ENCODE assay signal across 1 cellular context in the genomic region with DNA sequence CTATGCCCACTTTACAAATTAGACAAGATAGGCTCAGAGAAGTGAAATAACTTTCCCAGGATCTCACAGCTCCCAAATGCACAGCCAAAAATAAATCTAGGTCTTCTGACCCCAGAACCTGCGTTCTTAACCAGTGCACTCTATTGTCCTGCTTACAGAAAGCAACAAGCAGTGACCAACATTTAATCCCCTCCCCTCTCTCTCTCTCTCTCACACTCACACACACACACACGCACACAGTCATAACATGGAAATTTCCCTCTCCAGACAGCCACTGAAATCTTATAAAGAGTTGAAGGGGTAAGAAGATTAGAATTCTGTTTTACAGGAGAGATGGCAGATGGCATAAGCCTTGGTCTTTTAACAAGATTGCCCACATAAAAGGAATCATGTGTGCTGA.
TF ChIP-seq lines count a peak whose summit lies in the region.

No MANE protein-coding gene starts in this region.

TF ChIP-seq in HepG2, 621 proteins besides CTCF, POLR2A, EP300 and RAD21:
- no peak for TF ChIP-seq RORA (CRISPR knock-in tag; IDR thresholded peaks at IDR 0.05)
- TF ChIP-seq, protein P1, sequence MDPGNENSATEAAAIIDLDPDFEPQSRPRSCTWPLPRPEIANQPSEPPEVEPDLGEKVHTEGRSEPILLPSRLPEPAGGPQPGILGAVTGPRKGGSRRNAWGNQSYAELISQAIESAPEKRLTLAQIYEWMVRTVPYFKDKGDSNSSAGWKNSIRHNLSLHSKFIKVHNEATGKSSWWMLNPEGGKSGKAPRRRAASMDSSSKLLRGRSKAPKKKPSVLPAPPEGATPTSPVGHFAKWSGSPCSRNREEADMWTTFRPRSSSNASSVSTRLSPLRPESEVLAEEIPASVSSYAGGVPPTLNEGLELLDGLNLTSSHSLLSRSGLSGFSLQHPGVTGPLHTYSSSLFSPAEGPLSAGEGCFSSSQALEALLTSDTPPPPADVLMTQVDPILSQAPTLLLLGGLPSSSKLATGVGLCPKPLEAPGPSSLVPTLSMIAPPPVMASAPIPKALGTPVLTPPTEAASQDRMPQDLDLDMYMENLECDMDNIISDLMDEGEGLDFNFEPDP (CRISPR knock-in tag; conservative IDR thresholded peaks at IDR 0.05) = no peak
- TF ChIP-seq, protein P2, sequence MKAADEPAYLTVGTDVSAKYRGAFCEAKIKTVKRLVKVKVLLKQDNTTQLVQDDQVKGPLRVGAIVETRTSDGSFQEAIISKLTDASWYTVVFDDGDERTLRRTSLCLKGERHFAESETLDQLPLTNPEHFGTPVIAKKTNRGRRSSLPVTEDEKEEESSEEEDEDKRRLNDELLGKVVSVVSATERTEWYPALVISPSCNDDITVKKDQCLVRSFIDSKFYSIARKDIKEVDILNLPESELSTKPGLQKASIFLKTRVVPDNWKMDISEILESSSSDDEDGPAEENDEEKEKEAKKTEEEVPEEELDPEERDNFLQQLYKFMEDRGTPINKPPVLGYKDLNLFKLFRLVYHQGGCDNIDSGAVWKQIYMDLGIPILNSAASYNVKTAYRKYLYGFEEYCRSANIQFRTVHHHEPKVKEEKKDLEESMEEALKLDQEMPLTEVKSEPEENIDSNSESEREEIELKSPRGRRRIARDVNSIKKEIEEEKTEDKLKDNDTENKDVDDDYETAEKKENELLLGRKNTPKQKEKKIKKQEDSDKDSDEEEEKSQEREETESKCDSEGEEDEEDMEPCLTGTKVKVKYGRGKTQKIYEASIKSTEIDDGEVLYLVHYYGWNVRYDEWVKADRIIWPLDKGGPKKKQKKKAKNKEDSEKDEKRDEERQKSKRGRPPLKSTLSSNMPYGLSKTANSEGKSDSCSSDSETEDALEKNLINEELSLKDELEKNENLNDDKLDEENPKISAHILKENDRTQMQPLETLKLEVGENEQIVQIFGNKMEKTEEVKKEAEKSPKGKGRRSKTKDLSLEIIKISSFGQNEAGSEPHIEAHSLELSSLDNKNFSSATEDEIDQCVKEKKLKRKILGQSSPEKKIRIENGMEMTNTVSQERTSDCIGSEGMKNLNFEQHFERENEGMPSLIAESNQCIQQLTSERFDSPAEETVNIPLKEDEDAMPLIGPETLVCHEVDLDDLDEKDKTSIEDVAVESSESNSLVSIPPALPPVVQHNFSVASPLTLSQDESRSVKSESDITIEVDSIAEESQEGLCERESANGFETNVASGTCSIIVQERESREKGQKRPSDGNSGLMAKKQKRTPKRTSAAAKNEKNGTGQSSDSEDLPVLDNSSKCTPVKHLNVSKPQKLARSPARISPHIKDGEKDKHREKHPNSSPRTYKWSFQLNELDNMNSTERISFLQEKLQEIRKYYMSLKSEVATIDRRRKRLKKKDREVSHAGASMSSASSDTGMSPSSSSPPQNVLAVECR (CRISPR knock-in tag; IDR thresholded peaks at IDR 0.05; ENCODE audit: borderline replicate concordance) = no peak
